21 cellular contexts compared by ENCODE assay signal in the genomic region with DNA sequence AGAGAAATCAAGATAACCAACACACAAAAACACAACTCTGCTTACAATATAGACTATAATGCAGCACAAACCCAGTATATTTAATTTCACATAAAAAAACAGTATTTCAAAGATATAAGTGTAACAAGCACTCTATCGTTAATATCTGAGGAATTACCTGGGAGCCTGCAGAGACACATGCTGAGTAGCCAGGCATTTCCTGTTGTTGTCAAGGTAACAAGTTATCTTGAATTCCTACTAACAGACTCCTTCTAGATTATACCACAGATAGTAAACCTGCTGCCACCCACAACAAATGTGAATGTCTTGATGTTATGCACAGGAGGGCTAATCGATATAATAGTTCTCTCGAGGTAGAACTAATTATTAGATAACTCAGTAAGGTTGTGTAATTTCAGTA.
"Had no signal": no experiment of that assay in that cellular context is flagged by ENCODE, and none has a peak within 500 bp of the region (broad histone marks: within the 10 kb centered on the region; RNA-seq: fewer than 3 reads in every experiment).

No MANE protein-coding gene starts in this region.

- H3K27me3 ChIP-seq: MG63 had no signal

- H3K27me3 Mint-ChIP-seq: activated CD4-positive, alpha-beta T cell treated with anti-CD3 and anti-CD28 coated beads for 36 hours; activated CD8-positive, alpha-beta T cell treated with anti-CD3 and anti-CD28 coated beads for 36 hours; activated naive CD4-positive, alpha-beta T cell treated with anti-CD3 and anti-CD28 coated beads, Interleukin-2, amount 10 ng/mL, durations not matched to agents 7 days and 5 days; activated naive CD8-positive, alpha-beta T cell treated with anti-CD3 and anti-CD28 coated beads for 36 hours had no signal

- DNase-seq: activated CD4-positive, alpha-beta T cell treated with anti-CD3 and anti-CD28 coated beads for 36 hours; activated CD8-positive, alpha-beta memory T cell treated with anti-CD3 and anti-CD28 coated beads, Interleukin-2, amount 50 U/mL, for 4 hours; activated CD8-positive, alpha-beta T cell treated with anti-CD3 and anti-CD28 coated beads for 36 hours; activated gamma-delta T cell treated with Interleukin-2 at 50 U/mL for 16 hours; activated naive CD4-positive, alpha-beta T cell treated with anti-CD3 and anti-CD28 coated beads, Interleukin-2, amount 10 ng/mL, durations not matched to agents 7 days and 5 days; activated naive CD8-positive, alpha-beta T cell treated with anti-CD3 and anti-CD28 coated beads for 36 hours; activated T-cell treated with anti-CD3 and anti-CD28 coated beads, Interleukin-2, amount 50 U/mL, for 72 hours; caudate nucleus; MG63; NCI-H1694; NCI-H2029; NCI-H2107; NCI-H2227 treated with DMSO at 0.1 percent for 48 hours; NCI-H446 treated with DMSO at 0.1 percent for 48 hours; NCI-H526; NCI-H82; SIG-M5; T-helper 1 cell had no signal

- H3K4me3 ChIP-seq: MG63, SK-N-MC had no signal

- H3K36me3 Mint-ChIP-seq: activated naive CD4-positive, alpha-beta T cell treated with anti-CD3 and anti-CD28 coated beads, Interleukin-2, amount 10 ng/mL, durations not matched to agents 7 days and 5 days; activated naive CD8-positive, alpha-beta T cell treated with anti-CD3 and anti-CD28 coated beads for 36 hours had no signal

- H3K27ac ChIP-seq: SK-N-MC, VCaP had no signal

- H3K4me1 Mint-ChIP-seq: activated CD4-positive, alpha-beta T cell treated with anti-CD3 and anti-CD28 coated beads for 36 hours; activated naive CD4-positive, alpha-beta T cell treated with anti-CD3 and anti-CD28 coated beads, Interleukin-2, amount 10 ng/mL, durations not matched to agents 7 days and 5 days; activated naive CD8-positive, alpha-beta T cell treated with anti-CD3 and anti-CD28 coated beads for 36 hours had no signal

- H3K36me3 ChIP-seq: MG63 had no signal

- H3K4me3 Mint-ChIP-seq: activated CD4-positive, alpha-beta T cell treated with anti-CD3 and anti-CD28 coated beads for 36 hours; activated CD8-positive, alpha-beta T cell treated with anti-CD3 and anti-CD28 coated beads for 36 hours; activated naive CD4-positive, alpha-beta T cell treated with anti-CD3 and anti-CD28 coated beads, Interleukin-2, amount 10 ng/mL, durations not matched to agents 7 days and 5 days; activated naive CD8-positive, alpha-beta T cell treated with anti-CD3 and anti-CD28 coated beads for 36 hours; activated T-cell treated with anti-CD3 and anti-CD28 coated beads, Interleukin-2, amount 50 U/mL, for 72 hours had no signal

- H3K9me3 ChIP-seq: MG63 had no signal

- ATAC-seq: activated CD4-positive, alpha-beta T cell treated with anti-CD3 and anti-CD28 coated beads for 36 hours; activated CD8-positive, alpha-beta T cell treated with anti-CD3 and anti-CD28 coated beads for 36 hours; activated T-cell treated with anti-CD3 and anti-CD28 coated beads, Interleukin-2, amount 50 U/mL, for 72 hours had no signal

- H3K27ac Mint-ChIP-seq: activated CD4-positive, alpha-beta T cell treated with anti-CD3 and anti-CD28 coated beads for 36 hours; activated CD8-positive, alpha-beta T cell treated with anti-CD3 and anti-CD28 coated beads for 36 hours; activated naive CD4-positive, alpha-beta T cell treated with anti-CD3 and anti-CD28 coated beads, Interleukin-2, amount 10 ng/mL, durations not matched to agents 7 days and 5 days; activated naive CD8-positive, alpha-beta T cell treated with anti-CD3 and anti-CD28 coated beads for 36 hours; activated T-cell treated with anti-CD3 and anti-CD28 coated beads, Interleukin-2, amount 50 U/mL, for 72 hours; activated T-helper 2 cell treated with anti-CD3 and anti-CD28 coated beads, Interferon-gamma antibody, Interleukin-2, Interleukin-4, amounts not matched to agents 10 μg/mL and 5 μg/mL and 100 μg/mL, durations not matched to agents 14 hours and 24 hours and 36 hours had no signal
